2 cellular contexts compared by ENCODE assay signal in the genomic region with DNA sequence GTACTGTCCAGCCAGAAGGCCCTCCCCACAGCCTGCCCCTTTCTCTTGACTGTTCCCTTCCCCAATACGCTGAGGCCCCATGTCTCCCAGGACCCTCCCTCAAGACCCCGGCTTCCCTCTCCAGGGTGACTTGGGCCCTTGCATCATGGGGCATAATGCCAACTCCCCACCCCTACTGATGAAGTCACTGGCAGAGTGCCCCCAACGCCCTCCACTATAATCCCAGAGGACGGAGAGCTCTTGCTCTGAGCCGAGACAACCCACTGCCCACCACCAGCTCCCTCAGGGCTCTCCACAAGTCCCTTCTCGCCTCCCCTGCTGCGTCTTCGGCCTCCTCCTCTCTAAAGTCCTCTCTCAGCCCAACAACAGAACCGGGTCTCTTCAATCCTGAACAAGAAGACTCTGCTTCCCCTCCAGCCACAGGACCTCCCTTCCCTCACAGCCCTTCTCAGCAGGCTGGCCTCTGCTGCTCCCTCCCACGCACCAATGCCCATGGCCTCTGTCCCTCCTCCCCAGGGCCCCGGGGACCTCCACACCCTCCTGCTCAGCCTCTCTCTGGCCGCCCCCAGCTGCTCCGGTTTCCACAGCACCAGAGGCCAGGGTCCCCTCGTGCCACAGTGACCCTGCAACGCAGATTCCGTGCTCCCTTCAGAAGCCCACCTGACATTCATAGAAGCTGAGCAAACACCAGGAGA.
TF ChIP-seq lines count a peak whose summit lies in the region.

No MANE protein-coding gene starts in this region.

TF ChIP-seq in H1, 55 proteins besides CTCF, POLR2A, EP300 and RAD21:
- TF ChIP-seq TEAD4 (IDR thresholded peaks at IDR 0.05; ENCODE audit: low read depth, low read length) (no peak), POU5F1 (IDR thresholded peaks at IDR 0.05; ENCODE audit: low read depth, low read length) (no peak), GABPA (IDR thresholded peaks at IDR 0.05; ENCODE audit: borderline replicate concordance, insufficient read depth, low read length) (no peak), SP1 (IDR thresholded peaks at IDR 0.05; ENCODE audit: low read depth, low read length) (no peak), TAF7 (optimal IDR thresholded peaks at IDR 0.05; ENCODE audit: borderline replicate concordance, low read depth, low read length) (no peak), EGR1 (IDR thresholded peaks at IDR 0.05; ENCODE audit: borderline replicate concordance, low read depth, low read length) (no peak), ASH2L (IDR thresholded peaks at IDR 0.05; ENCODE audit: low read length) (no peak), MAFK (IDR thresholded peaks at IDR 0.05; ENCODE audit: low read depth, low read length) (no peak), KDM1A (IDR thresholded peaks at IDR 0.05; ENCODE audit: borderline replicate concordance, low read length) (no peak), CTBP2 (IDR thresholded peaks at IDR 0.05; ENCODE audit: borderline replicate concordance, insufficient read depth, insufficient read length, low read length) (no peak), RNF2 (IDR thresholded peaks at IDR 0.05; ENCODE audit: borderline replicate concordance, low read depth, low read length, missing control alignments, poor library complexity, severe bottlenecking) (no peak)
- TF ChIP-seq, protein P1, sequence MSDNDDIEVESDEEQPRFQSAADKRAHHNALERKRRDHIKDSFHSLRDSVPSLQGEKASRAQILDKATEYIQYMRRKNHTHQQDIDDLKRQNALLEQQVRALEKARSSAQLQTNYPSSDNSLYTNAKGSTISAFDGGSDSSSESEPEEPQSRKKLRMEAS (IDR thresholded peaks at IDR 0.05), result no peak

TF ChIP-seq in SK-N-SH treated with all-trans-retinoic acid at 6 μM for 48 hours, 23 proteins besides CTCF, POLR2A, EP300 and RAD21:
- no peak for TF ChIP-seq ZC3H10 (CRISPR knock-in tag; IDR thresholded peaks at IDR 0.05)
- TF ChIP-seq OSR1 (CRISPR knock-in tag; IDR thresholded peaks at IDR 0.05), result no peak
- TF ChIP-seq ISL1 (CRISPR knock-in tag; IDR thresholded peaks at IDR 0.05), result no peak
- no peak for TF ChIP-seq SNAI2 (CRISPR knock-in tag; IDR thresholded peaks at IDR 0.05)
- TF ChIP-seq ZFP3 (CRISPR knock-in tag; IDR thresholded peaks at IDR 0.05), result no peak
- TF ChIP-seq ARNTL (CRISPR knock-in tag; IDR thresholded peaks at IDR 0.05; ENCODE audit: borderline replicate concordance, low read depth), result no peak
- TF ChIP-seq, protein P2, sequence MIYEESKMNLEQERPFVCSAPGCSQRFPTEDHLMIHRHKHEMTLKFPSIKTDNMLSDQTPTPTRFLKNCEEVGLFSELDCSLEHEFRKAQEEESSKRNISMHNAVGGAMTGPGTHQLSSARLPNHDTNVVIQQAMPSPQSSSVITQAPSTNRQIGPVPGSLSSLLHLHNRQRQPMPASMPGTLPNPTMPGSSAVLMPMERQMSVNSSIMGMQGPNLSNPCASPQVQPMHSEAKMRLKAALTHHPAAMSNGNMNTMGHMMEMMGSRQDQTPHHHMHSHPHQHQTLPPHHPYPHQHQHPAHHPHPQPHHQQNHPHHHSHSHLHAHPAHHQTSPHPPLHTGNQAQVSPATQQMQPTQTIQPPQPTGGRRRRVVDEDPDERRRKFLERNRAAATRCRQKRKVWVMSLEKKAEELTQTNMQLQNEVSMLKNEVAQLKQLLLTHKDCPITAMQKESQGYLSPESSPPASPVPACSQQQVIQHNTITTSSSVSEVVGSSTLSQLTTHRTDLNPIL (CRISPR knock-in tag; IDR thresholded peaks at IDR 0.05; ENCODE audit: low read depth), result no peak
- TF ChIP-seq TOX (CRISPR knock-in tag; IDR thresholded peaks at IDR 0.05; ENCODE audit: borderline replicate concordance), result no peak
- TF ChIP-seq, protein P3, sequence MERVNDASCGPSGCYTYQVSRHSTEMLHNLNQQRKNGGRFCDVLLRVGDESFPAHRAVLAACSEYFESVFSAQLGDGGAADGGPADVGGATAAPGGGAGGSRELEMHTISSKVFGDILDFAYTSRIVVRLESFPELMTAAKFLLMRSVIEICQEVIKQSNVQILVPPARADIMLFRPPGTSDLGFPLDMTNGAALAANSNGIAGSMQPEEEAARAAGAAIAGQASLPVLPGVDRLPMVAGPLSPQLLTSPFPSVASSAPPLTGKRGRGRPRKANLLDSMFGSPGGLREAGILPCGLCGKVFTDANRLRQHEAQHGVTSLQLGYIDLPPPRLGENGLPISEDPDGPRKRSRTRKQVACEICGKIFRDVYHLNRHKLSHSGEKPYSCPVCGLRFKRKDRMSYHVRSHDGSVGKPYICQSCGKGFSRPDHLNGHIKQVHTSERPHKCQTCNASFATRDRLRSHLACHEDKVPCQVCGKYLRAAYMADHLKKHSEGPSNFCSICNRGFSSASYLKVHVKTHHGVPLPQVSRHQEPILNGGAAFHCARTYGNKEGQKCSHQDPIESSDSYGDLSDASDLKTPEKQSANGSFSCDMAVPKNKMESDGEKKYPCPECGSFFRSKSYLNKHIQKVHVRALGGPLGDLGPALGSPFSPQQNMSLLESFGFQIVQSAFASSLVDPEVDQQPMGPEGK (CRISPR knock-in tag; IDR thresholded peaks at IDR 0.05; ENCODE audit: borderline replicate concordance), result no peak
